In the genomic region with DNA sequence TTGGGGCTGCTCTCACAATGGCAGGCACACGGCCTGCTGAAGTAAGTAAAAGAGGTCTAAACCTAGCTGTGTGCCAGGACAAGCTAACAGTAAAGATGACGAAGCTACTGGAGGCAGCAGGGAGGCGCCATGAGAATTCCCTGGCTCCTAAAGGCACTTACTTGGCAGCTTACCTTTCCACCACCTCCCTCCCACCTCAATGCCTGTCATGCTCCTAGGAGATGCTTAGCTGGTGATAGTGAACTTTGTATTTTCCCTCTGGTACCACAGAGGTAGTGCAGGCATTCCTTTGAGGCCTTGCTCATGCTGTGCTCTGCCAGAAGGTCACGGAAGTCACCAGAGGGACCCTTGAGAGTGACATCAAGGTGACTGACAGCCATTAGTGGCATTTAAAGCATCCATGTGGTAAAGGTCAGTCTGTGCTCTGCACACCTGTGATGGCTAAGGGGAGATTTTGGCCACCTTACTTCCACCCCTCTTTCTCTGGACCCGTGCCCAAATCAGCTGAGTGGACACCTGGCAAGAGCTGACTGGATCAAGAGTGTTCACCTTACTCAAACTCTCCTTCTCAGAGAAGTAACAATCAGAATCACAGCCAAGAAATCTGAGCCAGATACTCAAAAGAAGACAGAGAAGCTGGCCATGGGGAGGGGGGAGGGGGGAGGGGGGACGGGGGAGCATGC, we compare ENCODE assay signal across 10 cellular contexts. TPM values are rescaled to one million over a fixed set of nuclear protein-coding genes. Genes with fewer than 3 reads are reported as not detected.
DNase-seq lines count a peak whose midpoint lies in the region; TF ChIP-seq lines count a peak whose summit lies in the region.
"Had no signal": no experiment of that assay in that cellular context is flagged by ENCODE, and none has a peak within 500 bp of the region (broad histone marks: within the 10 kb centered on the region; RNA-seq: fewer than 3 reads in every experiment).

No MANE protein-coding gene starts in this region.

- no peaks in the 10 kb centered on the region for H3K9me2 ChIP-seq in Karpas-422 (replicated peaks; ENCODE audit: insufficient read depth, low read length)

- TF ChIP-seq CTCF in coronary artery (IDR thresholded peaks at IDR 0.05) = no peak
- TF ChIP-seq CTCF in neural progenitor cell (IDR thresholded peaks at IDR 0.05) = no peak

- H3K27me3 Mint-ChIP-seq in neural progenitor cell (ENCODE audit: insufficient read depth, low read depth) = peaks cover 4% of the 10 kb centered on the region

- H3K4me1 ChIP-seq in BLaER1 = peaks cover 60% of the 10 kb centered on the region
- H3K4me1 ChIP-seq in Karpas-422 (ENCODE audit: low read length) = peaks cover 72% of the 10 kb centered on the region
- peaks cover 39% of the 10 kb centered on the region for H3K4me1 ChIP-seq in neural progenitor cell

- no peaks in the 10 kb centered on the region for H3K9me3 ChIP-seq in BLaER1
- no peaks in the 10 kb centered on the region for H3K9me3 ChIP-seq in Karpas-422 (ENCODE audit: low read length)
- no peaks in the 10 kb centered on the region for H3K9me3 ChIP-seq in neural progenitor cell (ENCODE audit: low read depth)

- H2AFZ ChIP-seq in Karpas-422 (ENCODE audit: low read length) = no peak overlapping the region
- no peak overlapping the region for H2AFZ ChIP-seq in neural progenitor cell (replicated peaks)

- peaks cover 25% of the 10 kb centered on the region for H3K36me3 ChIP-seq in BLaER1
- no peaks in the 10 kb centered on the region for H3K36me3 ChIP-seq in Karpas-422 (ENCODE audit: insufficient read depth, low read length)
- H3K36me3 ChIP-seq in neural progenitor cell = no peaks in the 10 kb centered on the region

- H3K4me2 ChIP-seq in BLaER1 = peak overlapping the region; percentile 88
- peak overlapping the region; percentile 39 for H3K4me2 ChIP-seq in Karpas-422 (ENCODE audit: low read depth, low read length, poor library complexity, severe bottlenecking)
- H3K4me2 ChIP-seq in neural progenitor cell = peak overlapping the region; percentile 87

- peak overlapping the region; percentile 44 for H3K4me3 ChIP-seq in BLaER1
- H3K4me3 ChIP-seq in Karpas-422 (ENCODE audit: low read length) = peak overlapping the region; percentile 22; the same call in 1 of the 2 replicates
- peak overlapping the region; percentile 34 for H3K4me3 ChIP-seq in coronary artery
- H3K4me3 ChIP-seq in neural progenitor cell = no peak overlapping the region

- H3K27me3 ChIP-seq in BLaER1 (no peaks in the 10 kb centered on the region), Karpas-422 (ENCODE audit: low read length) (no peaks in the 10 kb centered on the region), neural progenitor cell (peaks cover 13% of the 10 kb centered on the region)

- H3K79me2 ChIP-seq in Karpas-422 (ENCODE audit: low read length) (peaks cover 79% of the 10 kb centered on the region), neural progenitor cell (ENCODE audit: low read depth) (peaks cover 80% of the 10 kb centered on the region)

- peaks cover 34% of the 10 kb centered on the region for H3K4me1 Mint-ChIP-seq in neural progenitor cell

- H3K27ac Mint-ChIP-seq in neural progenitor cell = no peak overlapping the region

- H3K9ac ChIP-seq in BLaER1 (peak overlapping the region; percentile 52; the same call in 1 of the 2 replicates), Karpas-422 (ENCODE audit: low read length) (peak overlapping the region; percentile 31; the same call in 1 of the 2 replicates), neural progenitor cell (no peak overlapping the region)

- peak overlapping the region; percentile 65 for H3K27ac ChIP-seq in BLaER1
- peak overlapping the region; percentile 7; the same call in 1 of the 2 replicates for H3K27ac ChIP-seq in Karpas-422 (ENCODE audit: low read length)
- peak overlapping the region; percentile 38 to 74 for H3K27ac ChIP-seq in coronary artery
- H3K27ac ChIP-seq in neural progenitor cell = no peak overlapping the region

- peak; percentile 39 for DNase-seq in Karpas-422
- DNase-seq in coronary artery (ENCODE audit: low spot score) = no peak
- DNase-seq in neural progenitor cell (ENCODE audit: low spot score) = no peak
- DNase-seq in SIG-M5 treated with dmso at 0.1 percent for 504 hours (lab: John Stamatoyannopoulos, UW; ENCODE audit: unreplicated experiment) = no peak
- no peak for DNase-seq in OCI-M1 (lab: John Stamatoyannopoulos, UW)
- DNase-seq in HT-29 (ENCODE audit: low spot score) = no peak
- no peak for DNase-seq in NOMO-1 treated with dmso at 0.1 percent for 144 hours (lab: John Stamatoyannopoulos, UW; ENCODE audit: unreplicated experiment)
- DNase-seq: EL, SHP77 had no signal

- H3F3A ChIP-seq in neural progenitor cell (ENCODE audit: low read depth) = no peaks in the 10 kb centered on the region

- peaks cover 7% of the 10 kb centered on the region for H3K36me3 Mint-ChIP-seq in neural progenitor cell

- no peaks in the 10 kb centered on the region for H3K9me3 Mint-ChIP-seq in neural progenitor cell

- H4K20me1 ChIP-seq in BLaER1 (peaks cover 74% of the 10 kb centered on the region), Karpas-422 (ENCODE audit: insufficient read depth, low read depth, low read length) (peaks cover 65% of the 10 kb centered on the region), neural progenitor cell (ENCODE audit: low read depth) (peaks cover 76% of the 10 kb centered on the region)

- H3K4me3 Mint-ChIP-seq in neural progenitor cell = no peak overlapping the region

RNA-seq across cellular contexts. Expression of a gene that starts 3.0 kb away (rescaled TPM):
- total RNA-seq in Karpas-422 (2014; rRNA removed; shearing (Covaris generic); ENCODE audit: low replicate concordance) = 105 and 187 TPM in 2 replicates
- 128 and 135 TPM in 2 replicates for total RNA-seq in neural progenitor cell (ENCODE audit: low replicate concordance)
- 86.3 and 91.6 TPM in 2 replicates for total RNA-seq in HT-29 (2014; rRNA removed; shearing (Covaris generic))
